Comparison of ENCODE assay signal across 28 cellular contexts in the genomic region with DNA sequence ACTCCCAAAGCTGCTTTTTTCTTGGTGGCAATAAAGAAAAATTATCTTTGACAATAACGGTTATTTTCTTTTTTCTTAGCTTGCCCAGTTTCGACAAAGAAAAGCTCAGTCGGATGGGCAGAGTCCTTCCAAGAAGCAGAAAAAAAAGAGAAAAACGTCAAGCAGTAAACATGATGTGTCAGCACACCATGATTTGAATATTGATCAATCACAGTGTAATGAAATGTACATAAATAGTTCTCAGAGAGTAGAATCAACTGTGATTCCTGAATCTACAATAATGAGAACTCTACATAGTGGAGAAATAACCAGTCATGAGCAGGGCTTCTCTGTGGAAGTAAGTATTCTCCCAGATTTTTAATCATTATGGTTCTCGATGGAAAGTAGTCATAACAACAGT.
"Had no signal": no experiment of that assay in that cellular context is flagged by ENCODE, and none has a peak within 500 bp of the region (broad histone marks: within the 10 kb centered on the region; RNA-seq: fewer than 3 reads in every experiment).

No MANE protein-coding gene starts in this region.

- H3K4me3 ChIP-seq: body of pancreas, coronary artery, dorsolateral prefrontal cortex, gastroesophageal sphincter had no signal

- H3K9me3 ChIP-seq: body of pancreas, gastroesophageal sphincter had no signal

- H3K27ac ChIP-seq: body of pancreas, coronary artery, gastroesophageal sphincter, WERI-Rb-1 had no signal

- H3K27me3 ChIP-seq: body of pancreas, dorsolateral prefrontal cortex, gastroesophageal sphincter had no signal

- ATAC-seq: activated CD4-positive, CD25-positive, alpha-beta regulatory T cell treated with anti-CD3 and anti-CD28 coated beads, Interleukin-2, amount 50 U/mL, for 24 hours; activated CD8-positive, alpha-beta T cell treated with anti-CD3 and anti-CD28 coated beads for 36 hours; activated T-cell treated with anti-CD3 and anti-CD28 coated beads, Interleukin-2, amount 50 U/mL, for 4 hours; activated T-helper 17 cell treated with anti-CD3 and anti-CD28 coated beads, Interleukin-2, amount 50 U/mL, for 72 hours; body of pancreas; esophagus mucosa; gastroesophageal sphincter; T-cell had no signal

- DNase-seq: activated B cell treated with CpG ODN at 0.5 μM for 24 hours; activated CD4-positive, alpha-beta T cell treated with anti-CD3 and anti-CD28 coated beads for 48 hours; activated CD4-positive, alpha-beta T cell treated with anti-CD3 and anti-CD28 coated beads, Interleukin-2, amount 50 U/mL, for 1 hour; activated CD4-positive, alpha-beta T cell treated with anti-CD3 and anti-CD28 coated beads, Interleukin-2, amount 50 U/mL, for 48 hours; activated CD8-positive, alpha-beta memory T cell treated with anti-CD3 and anti-CD28 coated beads for 24 hours; activated CD8-positive, alpha-beta T cell treated with anti-CD3 and anti-CD28 coated beads for 36 hours; activated effector memory CD4-positive, alpha-beta T cell treated with Interleukin-2 at 50 U/mL for 16 hours; activated gamma-delta T cell treated with Interleukin-2 at 50 U/mL for 16 hours; activated naive CD4-positive, alpha-beta T cell treated with anti-CD3 and anti-CD28 coated beads, Interleukin-2, amount 50 U/mL, for 16 hours; activated naive CD4-positive, alpha-beta T cell treated with Interleukin-2 at 50 U/mL for 16 hours; activated T-cell treated with anti-CD3 and anti-CD28 coated beads, Interleukin-2, amount 50 U/mL, for 4 hours; amniotic stem cell; body of pancreas; central memory CD4-positive, alpha-beta T cell; cerebellar nuclear complex; dorsolateral prefrontal cortex; effector memory CD4-positive, alpha-beta T cell; endodermal cell; foreskin melanocyte; head of caudate nucleus; T-cell; T-helper 9 cell; WERI-Rb-1 had no signal
